8 cellular contexts compared by ENCODE assay signal in the genomic region with DNA sequence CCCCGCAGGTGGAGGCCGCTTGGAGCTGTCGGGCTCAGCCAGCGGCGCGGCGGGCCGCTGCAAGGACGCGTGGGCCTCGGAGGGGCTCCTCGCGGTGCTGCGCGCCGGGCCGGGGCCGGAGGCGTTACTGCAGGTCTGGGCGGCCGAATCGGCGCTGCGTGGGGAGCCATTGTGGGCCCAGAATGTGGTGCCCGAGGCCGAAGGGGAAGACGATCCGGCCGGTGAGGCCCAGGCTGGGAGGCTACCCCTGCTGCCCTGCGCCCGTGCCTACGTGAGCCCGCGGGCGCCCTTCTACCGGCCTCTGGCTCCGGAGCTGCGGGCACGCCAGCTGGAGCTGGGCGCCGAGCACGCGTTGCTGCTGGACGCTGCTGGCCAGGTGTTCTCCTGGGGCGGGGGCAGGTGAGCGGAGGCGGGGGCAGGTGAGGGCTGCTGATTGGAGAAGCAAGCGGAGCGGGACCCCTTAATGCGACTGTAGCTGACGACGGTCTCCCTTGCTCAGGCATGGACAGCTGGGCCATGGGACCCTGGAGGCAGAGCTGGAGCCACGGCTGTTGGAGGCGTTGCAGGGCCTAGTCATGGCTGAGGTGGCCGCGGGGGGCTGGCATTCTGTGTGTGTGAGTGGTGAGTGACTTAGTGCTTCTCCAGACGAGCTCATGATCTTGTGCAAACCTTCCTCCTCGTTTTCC. TPM values are rescaled to one million over a fixed set of nuclear protein-coding genes. Genes with fewer than 3 reads are reported as not detected.
DNase-seq lines count a peak whose midpoint lies in the region; ATAC-seq, FAIRE-seq and TF ChIP-seq lines count a peak whose summit lies in the region.

No MANE protein-coding gene starts in this region.

- WGBS in heart left ventricle, 4 donors = 21 to 30% (median 28%) methylated on average over 19 to 58 of the region's 58 CpGs

- no peak overlapping the region for H3K9ac ChIP-seq in Karpas-422 (ENCODE audit: low read length)

- H3K4me2 ChIP-seq in Karpas-422 (ENCODE audit: low read depth, low read length, poor library complexity, severe bottlenecking) = no peak overlapping the region

- intact Hi-C loops in activated CD8-positive, alpha-beta T cell treated with anti-CD3 and anti-CD28 coated beads for 36 hours (cut with micrococcal nuclease) = loop anchor here (5.0 kb wide), 1 partner anchor 315 kb away; no protein-coding TSS in a partner anchor
- intact Hi-C loops in heart left ventricle (cut with DNase I) = loop anchor here (2.0 to 10.0 kb wide), 12 partner anchors 35 to 315 kb away; a partner anchor contains a TSS
- intact Hi-C loops in posterior vena cava (cut with DNase I) = loop anchor here in 1 of 2 donors (5.0 kb wide), 2 partner anchors 80 to 315 kb away; no protein-coding TSS in a partner anchor

- POLR2A ChIA-PET in activated CD8-positive, alpha-beta T cell treated with anti-CD3 and anti-CD28 coated beads for 36 hours (lab: Charles Lee) = interaction anchor here (0.6 to 8.3 kb wide), 10 partner anchors 8 to 93 kb away, joined by 3 to 98 read pairs (median 4); a partner anchor contains a TSS

- no peak for FAIRE-seq in GM12892 (lab: Jason Lieb, UNC)

- H3K9me2 ChIP-seq in Karpas-422 (replicated peaks; ENCODE audit: insufficient read depth, low read length) = no peaks in the 10 kb centered on the region

- TF ChIP-seq CTCF in activated CD8-positive, alpha-beta T cell treated with anti-CD3 and anti-CD28 coated beads for 36 hours (IDR thresholded peaks at IDR 0.05) = no peak
- TF ChIP-seq CTCF in heart left ventricle (IDR thresholded peaks at IDR 0.05) = no peak

- H3K27ac Mint-ChIP-seq in activated CD8-positive, alpha-beta T cell treated with anti-CD3 and anti-CD28 coated beads for 36 hours = no peak overlapping the region

- H3K4me1 Mint-ChIP-seq in activated CD8-positive, alpha-beta T cell treated with anti-CD3 and anti-CD28 coated beads for 36 hours (ENCODE audit: low read depth) = peaks cover 7% of the 10 kb centered on the region

- H3K79me2 ChIP-seq in Karpas-422 (ENCODE audit: low read length) = peaks cover 20% of the 10 kb centered on the region

- H2AFZ ChIP-seq in Karpas-422 (ENCODE audit: low read length) = no peak overlapping the region

- TF ChIP-seq POLR2A in heart left ventricle (IDR thresholded peaks at IDR 0.05) (no peak), GM12892 (IDR thresholded peaks at IDR 0.05; ENCODE audit: low read depth, low read length) (no peak)

- H3K36me3 Mint-ChIP-seq in activated CD8-positive, alpha-beta T cell treated with anti-CD3 and anti-CD28 coated beads for 36 hours (ENCODE audit: low read depth) = peaks cover 53% of the 10 kb centered on the region

- H4K20me1 ChIP-seq in Karpas-422 (ENCODE audit: insufficient read depth, low read depth, low read length) = no peaks in the 10 kb centered on the region

- H3K27ac ChIP-seq in heart left ventricle = peak overlapping the region in 9 of 12 donors; percentile 1 to 85 (median 66)
- no peak overlapping the region for H3K27ac ChIP-seq in Karpas-422 (ENCODE audit: low read length)

- ATAC-seq in activated CD8-positive, alpha-beta T cell treated with anti-CD3 and anti-CD28 coated beads for 36 hours = no peak
- ATAC-seq in heart left ventricle (peak in 2 of 4 donors; percentile 6 to 16), HG03108 (IDR thresholded peaks at IDR 0.05; ENCODE audit: unreplicated experiment) (no peak)

- peak overlapping the region; percentile 85 for H3K4me3 Mint-ChIP-seq in activated CD8-positive, alpha-beta T cell treated with anti-CD3 and anti-CD28 coated beads for 36 hours

- H3K27me3 ChIP-seq in heart left ventricle (no peaks in the 10 kb centered on the region), Karpas-422 (ENCODE audit: low read length) (no peaks in the 10 kb centered on the region)

- H3K9me3 Mint-ChIP-seq in activated CD8-positive, alpha-beta T cell treated with anti-CD3 and anti-CD28 coated beads for 36 hours = no peaks in the 10 kb centered on the region

- DNase-seq in activated CD8-positive, alpha-beta T cell treated with anti-CD3 and anti-CD28 coated beads for 36 hours = no peak
- DNase-seq in heart left ventricle (no peak), posterior vena cava (ENCODE audit: low spot score) (peak; percentile 87), Karpas-422 (no peak), NCI-H345 treated with DMSO at 0.1 percent for 48 hours (lab: John Stamatoyannopoulos, UW; ENCODE audit: unreplicated experiment) (no peak), GM12892 (ENCODE audit: insufficient read length) (no peak)

- H3K36me3 ChIP-seq in heart left ventricle (peaks cover 0 to 43% (median 35%) of the 10 kb centered on the region in 9 donors), Karpas-422 (ENCODE audit: insufficient read depth, low read length) (peaks cover 10% of the 10 kb centered on the region)

- CTCF ChIA-PET in activated CD8-positive, alpha-beta T cell treated with anti-CD3 and anti-CD28 coated beads for 36 hours (lab: Charles Lee) = interaction anchor here (0.7 to 8.0 kb wide), 34 partner anchors 9 to 319 kb away, joined by 3 to 178 read pairs (median 6); a partner anchor contains a TSS

- H3K27me3 Mint-ChIP-seq in activated CD8-positive, alpha-beta T cell treated with anti-CD3 and anti-CD28 coated beads for 36 hours = no peaks in the 10 kb centered on the region

- H3K4me1 ChIP-seq in heart left ventricle (peaks cover 0 to 54% (median 29%) of the 10 kb centered on the region in 12 donors), Karpas-422 (ENCODE audit: low read length) (peaks cover 20% of the 10 kb centered on the region)

- peak overlapping the region; percentile 71; the same call in 1 of the 2 replicates for H3K4me3 ChIP-seq in GM08714 (ENCODE audit: low read length)
- peak overlapping the region; percentile 40 to 96 (median 70) for H3K4me3 ChIP-seq in heart left ventricle
- H3K4me3 ChIP-seq in Karpas-422 (ENCODE audit: low read length) = no peak overlapping the region

- H3K9me3 ChIP-seq in heart left ventricle (no peaks in the 10 kb centered on the region), Karpas-422 (ENCODE audit: low read length) (no peaks in the 10 kb centered on the region)

RNA-seq across cellular contexts. Expression of a gene that starts 2.6 kb away (rescaled TPM):
- total RNA-seq in activated CD8-positive, alpha-beta T cell treated with anti-CD3 and anti-CD28 coated beads for 36 hours = 10 to 100 TPM; 30.0 to 30.9 TPM
- total RNA-seq in heart left ventricle (10 to 100 TPM in 1 of 9 donors, 1 to 10 TPM in 8; 5.6 to 11.1 (median 7.3) TPM), posterior vena cava (1 to 10 TPM; 5.1 to 7.4 TPM)
- 1 to 10 TPM; 5.4 to 6.9 TPM for polyA plus RNA-seq in heart left ventricle
- total RNA-seq in Karpas-422 (2014; rRNA removed; shearing (Covaris generic); ENCODE audit: low replicate concordance) = 25.3 and 32.9 TPM in 2 replicates
- 16.0 TPM for polyA plus RNA-seq in GM12892 (2012; ENCODE audit: missing spikeins)

RNA-seq across cellular contexts. Expression of a gene that starts 22.2 kb away (rescaled TPM):
- total RNA-seq in activated CD8-positive, alpha-beta T cell treated with anti-CD3 and anti-CD28 coated beads for 36 hours = 10 to 100 TPM; 65.0 to 66.8 TPM
- total RNA-seq in heart left ventricle (10 to 100 TPM; 12.0 to 34.0 (median 21.9) TPM), posterior vena cava (10 to 100 TPM; 63.6 to 75.8 TPM)
- polyA plus RNA-seq in heart left ventricle = 10 to 100 TPM; 20.0 to 24.9 TPM
- total RNA-seq in Karpas-422 (2014; rRNA removed; shearing (Covaris generic); ENCODE audit: low replicate concordance) = 25.1 and 58.0 TPM in 2 replicates
- 33.9 TPM for polyA plus RNA-seq in GM12892 (2012; ENCODE audit: missing spikeins)

RNA-seq across cellular contexts. Expression of a gene that starts 24.9 kb away (rescaled TPM):
- 10 to 100 TPM; 34.2 to 35.6 TPM for total RNA-seq in activated CD8-positive, alpha-beta T cell treated with anti-CD3 and anti-CD28 coated beads for 36 hours
- 10 to 100 TPM; 10.9 to 19.9 (median 15.2) TPM for total RNA-seq in heart left ventricle
- polyA plus RNA-seq in heart left ventricle = 10 to 100 TPM; 13.9 to 16.8 TPM
- 1 to 10 TPM; 5.9 to 8.6 TPM for total RNA-seq in posterior vena cava
- total RNA-seq in Karpas-422 (2014; rRNA removed; shearing (Covaris generic); ENCODE audit: low replicate concordance) = 15.9 and 39.1 TPM in 2 replicates
- 20.4 TPM for polyA plus RNA-seq in GM12892 (2012; ENCODE audit: missing spikeins)

RNA-seq across cellular contexts. Expression of a gene that starts 37.1 kb away (rescaled TPM):
- 10 to 100 TPM; 83.1 to 96.9 TPM for total RNA-seq in activated CD8-positive, alpha-beta T cell treated with anti-CD3 and anti-CD28 coated beads for 36 hours
- total RNA-seq in heart left ventricle (10 to 100 TPM in 2 of 9 donors, 1 to 10 TPM in 7; 3.1 to 25.7 (median 4.7) TPM), posterior vena cava (1 to 10 TPM; 6.2 to 7.9 TPM)
- 1 to 10 TPM; 1.9 to 4.7 TPM for polyA plus RNA-seq in heart left ventricle
- total RNA-seq in Karpas-422 (2014; rRNA removed; shearing (Covaris generic); ENCODE audit: low replicate concordance) = 87.5 and 95.5 TPM in 2 replicates
- 72.3 TPM for polyA plus RNA-seq in GM12892 (2012; ENCODE audit: missing spikeins)

RNA-seq across cellular contexts. Expression of a gene that starts 54.1 kb away (rescaled TPM):
- total RNA-seq in activated CD8-positive, alpha-beta T cell treated with anti-CD3 and anti-CD28 coated beads for 36 hours = 10 to 100 TPM; 85.0 to 87.7 TPM
- total RNA-seq in heart left ventricle = 100 to 1,000 TPM in 3 of 9 donors, 10 to 100 TPM in 6; 62.2 to 145 (median 89.0) TPM
- polyA plus RNA-seq in heart left ventricle = 10 to 100 TPM; 38.7 to 42.3 TPM
- total RNA-seq in posterior vena cava = 10 to 100 TPM; 53.0 to 57.6 TPM
- 27.4 and 60.8 TPM in 2 replicates for total RNA-seq in Karpas-422 (2014; rRNA removed; shearing (Covaris generic); ENCODE audit: low replicate concordance)
- 35.7 TPM for polyA plus RNA-seq in GM12892 (2012; ENCODE audit: missing spikeins)
